ENCODE assay signal across 26 cellular contexts in the genomic region with DNA sequence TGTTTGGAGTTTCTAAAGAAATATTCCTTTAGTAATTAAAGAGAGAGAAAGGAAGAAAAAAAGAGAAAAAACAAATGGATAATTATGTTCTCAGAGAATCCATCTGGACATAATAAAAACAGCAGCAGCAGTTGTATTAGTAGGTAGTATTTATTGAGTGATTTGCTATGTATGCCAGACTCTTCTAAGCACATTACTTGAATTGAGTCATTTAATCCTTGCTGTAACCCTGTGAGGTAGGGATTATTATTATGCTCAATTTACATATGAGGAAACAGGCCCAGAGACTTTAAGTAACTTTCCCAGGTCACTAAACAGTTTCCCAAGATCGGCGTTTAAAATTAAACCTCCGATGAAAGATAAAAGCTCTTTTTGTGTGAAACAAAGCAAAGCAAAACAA.
"Had no signal": no experiment of that assay in that cellular context is flagged by ENCODE, and none has a peak within 500 bp of the region (broad histone marks: within the 10 kb centered on the region; RNA-seq: fewer than 3 reads in every experiment).

No MANE protein-coding gene starts in this region.

- H3K4me1 ChIP-seq: colonic mucosa, gastrocnemius medialis, parathyroid adenoma, prostate gland, sigmoid colon, thyroid gland, vagina had no signal

- H3K9me3 ChIP-seq: colonic mucosa, esophagus squamous epithelium, gastrocnemius medialis, mucosa of descending colon, prostate gland, sigmoid colon, stomach, thyroid gland, vagina had no signal

- DNase-seq: colonic mucosa; effector CD8-positive, alpha-beta T cell; endodermal cell; esophagus squamous epithelium; foreskin fibroblast; gastrocnemius medialis; head of caudate nucleus; mesenchymal stem cell; mucosa of descending colon; naive B cell; right cardiac atrium; sigmoid colon; stimulated activated CD4-positive, alpha-beta T cell treated with anti-CD3 and anti-CD28 coated beads, Interleukin-2, amount 100 ng/mL, for 24 hours; stimulated activated CD4-positive, alpha-beta T cell treated with anti-CD3 and anti-CD28 coated beads, Interleukin-4, amount 100 ng/mL, for 24 hours; stimulated activated naive CD4-positive, alpha-beta T cell treated with Interleukin-2 at 50 U/mL for 16 hours; stomach; thyroid gland; trophoblast cell had no signal

- H3K27ac ChIP-seq: colonic mucosa, esophagus squamous epithelium, gastrocnemius medialis, neural progenitor cell, parathyroid adenoma, prostate gland, sigmoid colon, stomach, thyroid gland, vagina had no signal

- H3K9ac ChIP-seq: neural progenitor cell, parathyroid adenoma had no signal

- H3K36me3 Mint-ChIP-seq: naive B cell; neural progenitor cell; stimulated activated effector memory CD8-positive, alpha-beta T cell treated with anti-CD3 and anti-CD28 coated beads, Interleukin-12 subunit alpha, Interleukin-12 subunit beta, amount 100 ng/mL, for 72 hours had no signal

- ATAC-seq: gastrocnemius medialis; mucosa of descending colon; right cardiac atrium; stimulated activated effector memory CD8-positive, alpha-beta T cell treated with anti-CD3 and anti-CD28 coated beads, Interleukin-12 subunit alpha, Interleukin-12 subunit beta, amount 100 ng/mL, for 72 hours had no signal

- H3K4me1 Mint-ChIP-seq: naive B cell had no signal

- H3K4me2 ChIP-seq: neural progenitor cell had no signal

- H2AFZ ChIP-seq: neural progenitor cell, parathyroid adenoma had no signal

- H3K9me3 Mint-ChIP-seq: dendritic cell treated with granulocyte-macrophage colony-stimulating factor and Interleukin-4, amounts not matched to agents 40 ng/mL and 50 ng/mL, for 4 days; endodermal cell; mesothelial cell of epicardium; naive B cell; nephron; neural progenitor cell; stimulated activated effector memory CD8-positive, alpha-beta T cell treated with anti-CD3 and anti-CD28 coated beads, Interleukin-12 subunit alpha, Interleukin-12 subunit beta, amount 100 ng/mL, for 72 hours had no signal

- H3K4me3 ChIP-seq: colonic mucosa, esophagus squamous epithelium, gastrocnemius medialis, mucosa of descending colon, neural progenitor cell, prostate gland, sigmoid colon, stomach, thyroid gland, vagina had no signal

- H3K36me3 ChIP-seq: colonic mucosa, esophagus squamous epithelium, gastrocnemius medialis, neural progenitor cell, prostate gland, sigmoid colon, stomach, thyroid gland, vagina had no signal

- H3K4me3 Mint-ChIP-seq: dendritic cell treated with granulocyte-macrophage colony-stimulating factor and Interleukin-4, amounts not matched to agents 40 ng/mL and 50 ng/mL, for 4 days; endodermal cell; mesothelial cell of epicardium; naive B cell; nephron; neural progenitor cell; stimulated activated effector memory CD8-positive, alpha-beta T cell treated with anti-CD3 and anti-CD28 coated beads, Interleukin-12 subunit alpha, Interleukin-12 subunit beta, amount 100 ng/mL, for 72 hours had no signal

- H3K79me2 ChIP-seq: parathyroid adenoma had no signal

- H3K27ac Mint-ChIP-seq: dendritic cell treated with granulocyte-macrophage colony-stimulating factor and Interleukin-4, amounts not matched to agents 40 ng/mL and 50 ng/mL, for 4 days; endodermal cell; mesothelial cell of epicardium; naive B cell; nephron; neural progenitor cell; stimulated activated effector memory CD8-positive, alpha-beta T cell treated with anti-CD3 and anti-CD28 coated beads, Interleukin-12 subunit alpha, Interleukin-12 subunit beta, amount 100 ng/mL, for 72 hours had no signal

- H3K27me3 ChIP-seq: colonic mucosa, gastrocnemius medialis, neural progenitor cell, sigmoid colon, stomach, thyroid gland, vagina had no signal
